1 cellular context compared by ENCODE assay signal in genomic region chr6:5135783-5136376, GRCh38.
TF ChIP-seq lines count a peak whose summit lies in the region.

No MANE protein-coding gene starts in this region.

TF ChIP-seq in HCT116, 20 proteins besides CTCF, POLR2A, EP300 and RAD21 (continued from another document):
- no peak for TF ChIP-seq YY1 (IDR thresholded peaks at IDR 0.05; ENCODE audit: extremely low read depth, insufficient replicate concordance, low read depth, low read length)
- TF ChIP-seq ZFX (IDR thresholded peaks at IDR 0.05): no peak
- no peak for TF ChIP-seq CBX3 (IDR thresholded peaks at IDR 0.05; ENCODE audit: low read depth)
- TF ChIP-seq EZH2 (IDR thresholded peaks at IDR 0.05): no peak
